2 cellular contexts compared by ENCODE assay signal in genomic region chr5:150119421-150120061, GRCh38.
TF ChIP-seq lines count a peak whose summit lies in the region.

No MANE protein-coding gene starts in this region.

TF ChIP-seq in SK-N-SH, 30 proteins besides CTCF, POLR2A, EP300 and RAD21 (continued from another document):
- TF ChIP-seq MAX (IDR thresholded peaks at IDR 0.05; ENCODE audit: low read depth) = no peak
- no peak for TF ChIP-seq CHD2 (IDR thresholded peaks at IDR 0.05; ENCODE audit: low read length, partially characterized antibody)
- no peak for TF ChIP-seq NRF1 (IDR thresholded peaks at IDR 0.05; ENCODE audit: low read depth, low read length)
- no peak for TF ChIP-seq TAF1 (IDR thresholded peaks at IDR 0.05; ENCODE audit: borderline replicate concordance, low read depth, low read length)
- TF ChIP-seq IRF3 (IDR thresholded peaks at IDR 0.05; ENCODE audit: low read depth, low read length) = no peak
- TF ChIP-seq MEF2A (IDR thresholded peaks at IDR 0.05; ENCODE audit: borderline replicate concordance, low read depth) = no peak
- TF ChIP-seq RXRA (IDR thresholded peaks at IDR 0.05; ENCODE audit: borderline replicate concordance, low read depth) = no peak
- TF ChIP-seq TEAD4 (IDR thresholded peaks at IDR 0.05; ENCODE audit: borderline replicate concordance, insufficient read depth) = no peak
- TF ChIP-seq REST (IDR thresholded peaks at IDR 0.05; ENCODE audit: low read depth, low read length) = no peak
- no peak for TF ChIP-seq ZBTB33 (IDR thresholded peaks at IDR 0.05; ENCODE audit: borderline replicate concordance, low read depth)
- no peak for TF ChIP-seq FOXJ3 (CRISPR knock-in tag; IDR thresholded peaks at IDR 0.05)
- TF ChIP-seq PBX3 (IDR thresholded peaks at IDR 0.05) = no peak
- TF ChIP-seq GABPA (IDR thresholded peaks at IDR 0.05; ENCODE audit: low read depth) = no peak

TF ChIP-seq in SK-N-SH treated with all-trans-retinoic acid at 6 μM for 48 hours, 23 proteins besides CTCF, POLR2A, EP300 and RAD21 (continued from another document):
- TF ChIP-seq CSRNP3 (CRISPR knock-in tag; IDR thresholded peaks at IDR 0.05) (no peak), SNAI2 (CRISPR knock-in tag; IDR thresholded peaks at IDR 0.05) (no peak)
